In genomic region chr13:29174093-29174492, GRCh38 we compare ENCODE assay signal across 31 cellular contexts.
"Had no signal": no experiment of that assay in that cellular context is flagged by ENCODE, and none has a peak within 500 bp of the region (broad histone marks: within the 10 kb centered on the region; RNA-seq: fewer than 3 reads in every experiment).

No MANE protein-coding gene starts in this region.

- H3K9me3 ChIP-seq: adrenal gland, ascending aorta, body of pancreas, breast epithelium had no signal

- DNase-seq: activated effector memory CD4-positive, alpha-beta T cell treated with anti-CD3 and anti-CD28 coated beads, Interleukin-2, amount 50 U/mL, for 16 hours; activated effector memory CD4-positive, alpha-beta T cell treated with Interleukin-2 at 50 U/mL for 16 hours; activated gamma-delta T cell; activated gamma-delta T cell treated with Interleukin-2 at 50 U/mL for 16 hours; activated naive CD4-positive, alpha-beta T cell; activated naive CD4-positive, alpha-beta T cell treated with anti-CD3 and anti-CD28 coated beads for 36 hours; activated naive CD4-positive, alpha-beta T cell treated with anti-CD3 and anti-CD28 coated beads, Interleukin-2, amount 10 ng/mL, durations not matched to agents 7 days and 5 days; activated naive CD4-positive, alpha-beta T cell treated with anti-CD3 and anti-CD28 coated beads, Interleukin-2, amount 50 U/mL, for 16 hours; activated naive CD4-positive, alpha-beta T cell treated with Interleukin-2 at 50 U/mL for 16 hours; activated naive CD8-positive, alpha-beta T cell treated with anti-CD3 and anti-CD28 coated beads for 36 hours; activated naive CD8-positive, alpha-beta T cell treated with anti-CD3 and anti-CD28 coated beads, Interleukin-2, amount 10 ng/mL, durations not matched to agents 7 days and 5 days; activated naive CD8-positive, alpha-beta T cell treated with anti-CD3 and anti-CD28 coated beads, Interleukin-2, amount 50 U/mL, for 24 hours; activated T-cell treated with anti-CD3 and anti-CD28 coated beads, Interleukin-2, amount 50 U/mL, for 24 hours; activated T-cell treated with anti-CD3 and anti-CD28 coated beads, Interleukin-2, amount 50 U/mL, for 4 hours; activated T-cell treated with anti-CD3 and anti-CD28 coated beads, Interleukin-2, amount 50 U/mL, for 48 hours; activated T-cell treated with anti-CD3 and anti-CD28 coated beads, Interleukin-2, amount 50 U/mL, for 72 hours; adrenal gland; amniotic stem cell; amygdala; anterior cingulate cortex; aorta; body of pancreas; brain microvascular endothelial cell; caudate nucleus; central memory CD4-positive, alpha-beta T cell; cerebellar nuclear complex had no signal

- ATAC-seq: activated naive CD4-positive, alpha-beta T cell treated with anti-CD3 and anti-CD28 coated beads, Interleukin-2, amount 50 U/mL, for 72 hours; activated naive CD8-positive, alpha-beta T cell treated with anti-CD3 and anti-CD28 coated beads, Interleukin-2, amount 50 U/mL, for 24 hours; activated T-cell treated with anti-CD3 and anti-CD28 coated beads, Interleukin-2, amount 50 U/mL, for 4 hours; activated T-cell treated with anti-CD3 and anti-CD28 coated beads, Interleukin-2, amount 50 U/mL, for 72 hours; activated T-helper 17 cell treated with anti-CD3 and anti-CD28 coated beads, Interleukin-2, amount 50 U/mL, for 72 hours; body of pancreas had no signal

- H3K27me3 ChIP-seq: adrenal gland, ascending aorta, body of pancreas, brain microvascular endothelial cell, breast epithelium, cardiac muscle cell had no signal

- H3K27ac ChIP-seq: adrenal gland, ascending aorta, body of pancreas, brain microvascular endothelial cell, breast epithelium, cardiac muscle cell had no signal

- H3K4me1 ChIP-seq: adrenal gland, body of pancreas, breast epithelium had no signal

- H3K4me3 ChIP-seq: adrenal gland, ascending aorta, body of pancreas, breast epithelium, cardiac muscle cell had no signal

- H3K36me3 ChIP-seq: adrenal gland, ascending aorta, brain microvascular endothelial cell, breast epithelium, cardiac muscle cell had no signal
